ENCODE assay signal across 18 cellular contexts in genomic region chr5:150529147-150529546, GRCh38. TPM values are rescaled to one million over a fixed set of nuclear protein-coding genes. Genes with fewer than 3 reads are reported as not detected.
DNase-seq lines count a peak whose midpoint lies in the region; ATAC-seq and TF ChIP-seq lines count a peak whose summit lies in the region.
"Had no signal": no experiment of that assay in that cellular context is flagged by ENCODE, and none has a peak within 500 bp of the region (broad histone marks: within the 10 kb centered on the region; RNA-seq: fewer than 3 reads in every experiment).

No MANE protein-coding gene starts in this region.

- ATAC-seq in left ventricle myocardium superior: no peak
- ATAC-seq: PC-3 had no signal

- H3K9me3 Mint-ChIP-seq in brain (no peaks in the 10 kb centered on the region), progenitor cell of endocrine pancreas (ENCODE audit: low read depth) (no peaks in the 10 kb centered on the region)

- TF ChIP-seq CTCF in cardiac muscle cell (IDR thresholded peaks at IDR 0.05; ENCODE audit: low read depth, low read length) (no peak), brain (conservative IDR thresholded peaks at IDR 0.05) (no peak), progenitor cell of endocrine pancreas (IDR thresholded peaks at IDR 0.05; ENCODE audit: unreplicated experiment) (no peak), testis (IDR thresholded peaks at IDR 0.05) (no peak), esophagus squamous epithelium (IDR thresholded peaks at IDR 0.05) (no peak)

- H3K36me3 ChIP-seq in cardiac muscle cell: peaks cover 15% of the 10 kb centered on the region
- H3K36me3 ChIP-seq in testis (ENCODE audit: low read depth, missing control alignments): no peaks in the 10 kb centered on the region
- peaks cover 10 to 97% (median 22%) of the 10 kb centered on the region in 3 donors for H3K36me3 ChIP-seq in esophagus squamous epithelium

- H3K9me3 ChIP-seq in cardiac muscle cell (ENCODE audit: low read depth) (no peaks in the 10 kb centered on the region), testis (no peaks in the 10 kb centered on the region), esophagus squamous epithelium (no peaks in the 10 kb centered on the region)
- H3K9me3 ChIP-seq: MG63, SJSA1 had no signal

- peak overlapping the region; percentile 60 for H3K27ac ChIP-seq in cardiac muscle cell
- H3K27ac ChIP-seq in testis: no peak overlapping the region
- peak overlapping the region in 2 of 4 donors; percentile 6 to 40 for H3K27ac ChIP-seq in esophagus squamous epithelium
- H3K27ac ChIP-seq: SJSA1 had no signal

- DNase-seq in cardiac muscle cell (ENCODE audit: low read depth in 1 of 2, low spot score in 1 of 2) (no peak), left ventricle myocardium superior (no peak), progenitor cell of endocrine pancreas (ENCODE audit: low spot score, unreplicated experiment) (no peak), testis (no peak), esophagus squamous epithelium (lab: John Stamatoyannopoulos, UW) (no peak), SHP77 treated with DMSO at 0.1 percent for 48 hours (lab: John Stamatoyannopoulos, UW) (no peak)
- DNase-seq: DMS 273 treated with DMSO at 0.1 percent for 48 hours, DND-41, H7, MG63, NCI-H1048, NCI-H1436, NCI-H1930, NCI-H526, PC-3 had no signal

- peak overlapping the region in 4 of 5 experiments; percentile 69 to 95 (median 80) for H3K27ac Mint-ChIP-seq in brain
- H3K27ac Mint-ChIP-seq in progenitor cell of endocrine pancreas: peak overlapping the region; percentile 49
- H3K27ac Mint-ChIP-seq: B cell had no signal

- H3K4me3 ChIP-seq in cardiac muscle cell (no peak overlapping the region), testis (no peak overlapping the region), esophagus squamous epithelium (no peak overlapping the region)
- H3K4me3 ChIP-seq: MG63, SJSA1 had no signal

- peaks cover 49% of the 10 kb centered on the region for H3K4me1 Mint-ChIP-seq in brain
- H3K4me1 Mint-ChIP-seq in progenitor cell of endocrine pancreas (ENCODE audit: low read depth): peaks cover 4% of the 10 kb centered on the region
- H3K4me1 Mint-ChIP-seq: B cell had no signal

- peaks cover 11% of the 10 kb centered on the region for H3K4me1 ChIP-seq in cardiac muscle cell (ENCODE audit: low read depth)
- peaks cover 45% of the 10 kb centered on the region for H3K4me1 ChIP-seq in testis
- H3K4me1 ChIP-seq in esophagus squamous epithelium: peaks cover 12 to 60% (median 24%) of the 10 kb centered on the region in 3 donors

- H3K36me3 Mint-ChIP-seq in brain (peaks cover 20% of the 10 kb centered on the region), progenitor cell of endocrine pancreas (ENCODE audit: insufficient read depth) (peaks cover 8% of the 10 kb centered on the region)

- intact Hi-C loops in left ventricle myocardium superior (cut with micrococcal nuclease) (no loop called here), testis (cut with DNase I; ENCODE audit: low total_unique reads) (loop anchor here (10.0 kb wide), 1 partner anchor 64 kb away; no protein-coding TSS in a partner anchor), esophagus squamous epithelium (cut with DNase I) (no loop called here)

- TF ChIP-seq POLR2A in testis (IDR thresholded peaks at IDR 0.05) (no peak), esophagus squamous epithelium (IDR thresholded peaks at IDR 0.05) (no peak)

- no peaks in the 10 kb centered on the region for H3K27me3 Mint-ChIP-seq in brain
- no peaks in the 10 kb centered on the region for H3K27me3 Mint-ChIP-seq in progenitor cell of endocrine pancreas
- H3K27me3 Mint-ChIP-seq: B cell had no signal

- no peak overlapping the region for H3K4me3 Mint-ChIP-seq in brain
- H3K4me3 Mint-ChIP-seq in progenitor cell of endocrine pancreas (ENCODE audit: low read depth): no peak overlapping the region
- H3K4me3 Mint-ChIP-seq: B cell had no signal

- H3K27me3 ChIP-seq in cardiac muscle cell (no peaks in the 10 kb centered on the region), testis (no peaks in the 10 kb centered on the region), esophagus squamous epithelium (no peaks in the 10 kb centered on the region)
- H3K27me3 ChIP-seq: MG63, SJSA1 had no signal

RNA-seq across cellular contexts. Expression of gene NDST1, which starts 21.2 kb away (rescaled TPM):
- 79.8 and 97.6 TPM in 2 replicates for total RNA-seq in cardiac muscle cell
- 26.6 and 34.9 TPM in 2 replicates for polyA plus RNA-seq in cardiac muscle cell
- 57.9 TPM for total RNA-seq in left ventricle myocardium superior
- polyA plus RNA-seq in brain (ENCODE audit: insufficient read depth, low read depth, low replicate concordance): 40.0 TPM
- 154 and 169 TPM in 2 replicates for total RNA-seq in progenitor cell of endocrine pancreas
- 100 to 1,000 TPM; 167 to 174 TPM for total RNA-seq in testis
- polyA plus RNA-seq in testis (ENCODE audit: insufficient read depth, low read depth, low replicate concordance): 55.0 TPM
- total RNA-seq in esophagus squamous epithelium: 100 to 1,000 TPM in 3 of 4 donors, 10 to 100 TPM in 1; 76.5 to 205 (median 118) TPM
